In the genomic region with DNA sequence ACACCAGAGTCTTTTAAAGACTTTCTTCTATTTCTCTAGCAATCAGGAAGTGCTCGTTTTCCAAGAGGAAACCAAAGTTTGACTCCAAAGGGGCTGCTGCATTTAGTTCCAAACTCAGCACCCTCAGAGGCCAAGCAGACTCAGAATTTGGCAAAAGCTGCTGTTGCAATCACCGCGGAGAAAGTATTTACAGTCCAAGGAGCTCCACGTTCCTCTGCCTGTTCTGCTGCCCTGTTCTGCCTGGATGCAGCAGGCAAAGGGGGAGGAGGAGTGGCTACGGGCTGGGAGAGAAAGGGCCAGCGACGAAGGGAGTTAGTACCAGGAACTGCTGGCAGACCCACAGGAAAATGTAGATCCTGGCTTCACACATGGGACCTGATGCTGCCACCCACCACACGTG, we compare ENCODE assay signal across 15 cellular contexts.
A peak's percentile ranks its signal among the peaks of the same experiment; 100 is the strongest.
DNase-seq lines count a peak whose midpoint lies in the region; ATAC-seq and TF ChIP-seq lines count a peak whose summit lies in the region.
"Had no signal": no experiment of that assay in that cellular context is flagged by ENCODE, and none has a peak within 500 bp of the region (broad histone marks: within the 10 kb centered on the region; RNA-seq: fewer than 3 reads in every experiment).

No MANE protein-coding gene starts in this region.

- H3K27ac ChIP-seq in BLaER1 (no peak overlapping the region), left ventricle myocardium inferior (replicated peaks) (no peak overlapping the region)
- H3K27ac ChIP-seq: foreskin keratinocyte, Peyer's patch had no signal

- DNase-seq in adipocyte (ENCODE audit: low read depth) (peak; percentile 1), left ventricle myocardium inferior (peak; percentile 24), omental fat pad (ENCODE audit: low spot score) (no peak), NOMO-1 treated with dmso at 0.1 percent for 144 hours (lab: John Stamatoyannopoulos, UW; ENCODE audit: unreplicated experiment) (no peak)
- DNase-seq: activated CD4-positive, CD25-positive, alpha-beta regulatory T cell treated with anti-CD3 and anti-CD28 coated beads, Interleukin-2, amount 50 U/mL, for 72 hours; activated naive CD4-positive, alpha-beta T cell treated with anti-CD3 and anti-CD28 coated beads, Interleukin-2, amount 10 ng/mL, durations not matched to agents 7 days and 5 days; effector memory CD4-positive, alpha-beta T cell; immature natural killer cell; NCI-H2029 had no signal

- H3K36me3 ChIP-seq in BLaER1 (no peaks in the 10 kb centered on the region), adipocyte (ENCODE audit: control insufficient read depth, insufficient read depth, low read length, severe bottlenecking) (no peaks in the 10 kb centered on the region), left ventricle myocardium inferior (no peaks in the 10 kb centered on the region)
- H3K36me3 ChIP-seq: Peyer's patch had no signal

- H4K20me1 ChIP-seq in BLaER1, result no peaks in the 10 kb centered on the region

- intact Hi-C loops in left ventricle myocardium inferior (cut with micrococcal nuclease), result no loop called here

- no peak overlapping the region for H3K4me3 ChIP-seq in BLaER1
- no peak overlapping the region for H3K4me3 ChIP-seq in adipocyte (ENCODE audit: low read length)
- H3K4me3 ChIP-seq in left ventricle myocardium inferior, result no peak overlapping the region
- H3K4me3 ChIP-seq: Peyer's patch had no signal

- ATAC-seq in omental fat pad (ENCODE audit: low FRiP score) (peak; percentile 58), HG02870 (IDR thresholded peaks at IDR 0.05; ENCODE audit: unreplicated experiment) (no peak), GM21786 (IDR thresholded peaks at IDR 0.05; ENCODE audit: unreplicated experiment) (no peak), GM21515 (IDR thresholded peaks at IDR 0.05; ENCODE audit: unreplicated experiment) (no peak)
- ATAC-seq: foreskin keratinocyte had no signal

- H3K4me1 ChIP-seq in BLaER1 (peaks cover 15% of the 10 kb centered on the region), adipocyte (ENCODE audit: control insufficient read depth, insufficient read depth, low read length) (peaks cover 19% of the 10 kb centered on the region), left ventricle myocardium inferior (no peaks in the 10 kb centered on the region)
- H3K4me1 ChIP-seq: foreskin keratinocyte, Peyer's patch had no signal

- H3K9me3 ChIP-seq in BLaER1 (no peaks in the 10 kb centered on the region), adipocyte (ENCODE audit: control insufficient read depth, low read length) (no peaks in the 10 kb centered on the region), left ventricle myocardium inferior (replicated peaks) (no peaks in the 10 kb centered on the region)
- H3K9me3 ChIP-seq: Peyer's patch had no signal

- no peak overlapping the region for H3K9ac ChIP-seq in BLaER1
- no peak overlapping the region for H3K9ac ChIP-seq in adipocyte (ENCODE audit: low read length)

- no peak for TF ChIP-seq CTCF in left ventricle myocardium inferior (IDR thresholded peaks at IDR 0.05; ENCODE audit: borderline replicate concordance)
- TF ChIP-seq CTCF in omental fat pad (IDR thresholded peaks at IDR 0.05), result no peak

- peak overlapping the region; percentile 42; the same call in 1 of the 2 replicates for H3K4me2 ChIP-seq in BLaER1

- H3K27me3 ChIP-seq in BLaER1 (no peaks in the 10 kb centered on the region), adipocyte (replicated peaks; ENCODE audit: control insufficient read depth, insufficient read depth, low read length) (peaks cover 12% of the 10 kb centered on the region), left ventricle myocardium inferior (ENCODE audit: low read depth) (peaks cover 69% of the 10 kb centered on the region)
- H3K27me3 ChIP-seq: foreskin keratinocyte, Peyer's patch had no signal

Comparison
In these comparisons a context has a peak if more than half of its experiments do, and no peak if none do; other contexts are left out.
1. DNase-seq: peak in adipocyte (single experiment) and left ventricle myocardium inferior (single experiment); none in omental fat pad (single experiment) and NOMO-1 treated with dmso at 0.1 percent for 144 hours (single experiment).